10 cellular contexts compared by ENCODE assay signal in the genomic region with DNA sequence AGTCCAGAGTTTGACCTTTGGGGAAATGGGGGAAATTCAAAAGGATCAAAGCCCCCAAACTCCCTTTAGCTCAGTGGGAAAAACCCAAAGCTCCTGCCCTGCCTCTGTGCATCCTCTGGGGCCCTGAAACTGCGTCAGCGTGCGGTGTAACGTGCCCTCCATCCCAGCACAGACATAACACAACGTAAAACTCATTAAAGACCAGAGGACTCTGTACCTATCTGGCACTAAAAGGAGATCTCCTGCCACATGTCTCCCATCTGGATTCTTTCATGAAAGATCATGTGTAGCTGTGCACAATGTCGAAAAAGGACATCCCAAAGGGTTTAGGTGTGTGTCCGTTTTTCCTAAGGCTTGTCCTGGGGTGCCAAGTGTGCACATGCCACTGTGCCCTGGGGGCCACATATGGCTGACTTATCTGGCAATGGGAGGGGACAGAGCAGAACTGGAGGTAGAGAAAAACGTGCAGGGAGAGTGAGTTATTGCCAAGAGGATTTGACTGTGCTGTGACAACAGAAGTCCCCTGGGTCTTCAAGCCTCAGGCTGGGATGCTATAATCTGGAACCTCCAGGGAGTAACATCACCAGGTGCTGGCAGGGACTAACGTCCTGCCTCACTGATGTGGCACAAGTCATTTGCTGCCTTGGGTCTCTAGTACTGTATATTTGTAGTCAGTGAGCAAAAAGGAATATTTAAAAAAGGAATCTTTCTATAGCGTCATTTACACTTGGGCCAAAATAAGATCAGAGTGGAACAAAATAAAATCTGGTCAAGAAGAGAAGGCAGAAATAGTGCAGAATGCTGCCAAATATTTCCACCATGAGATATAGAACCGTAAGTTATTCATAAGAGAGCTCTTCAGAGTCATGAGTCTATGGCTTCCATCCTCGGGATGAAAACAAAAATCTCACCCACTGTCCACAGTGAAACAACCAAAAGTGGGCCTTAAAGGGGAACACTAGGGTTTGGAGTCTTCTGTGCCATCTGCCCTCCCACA. TPM values are rescaled to one million over a fixed set of nuclear protein-coding genes. Genes with fewer than 3 reads are reported as not detected.
DNase-seq lines count a peak whose midpoint lies in the region; ATAC-seq, FAIRE-seq and TF ChIP-seq lines count a peak whose summit lies in the region.
"Had no signal": no experiment of that assay in that cellular context is flagged by ENCODE, and none has a peak within 500 bp of the region (broad histone marks: within the 10 kb centered on the region; RNA-seq: fewer than 3 reads in every experiment).

No MANE protein-coding gene starts in this region.

- no peak for FAIRE-seq in urothelium cell line (lab: Jason Lieb, UNC)

- CTCF ChIA-PET in activated B cell treated with CpG ODN at 0.5 μM for 24 hours (lab: Charles Lee), result interaction anchor here (0.7 to 3.7 kb wide), 22 partner anchors 11 to 279 kb away, joined by 3 to 36 read pairs (median 4); no protein-coding TSS in a partner anchor

- peaks cover 15% of the 10 kb centered on the region for H3K36me3 Mint-ChIP-seq in activated naive CD4-positive, alpha-beta T cell treated with anti-CD3 and anti-CD28 coated beads, Interleukin-2, amount 50 U/mL, for 24 hours
- H3K36me3 Mint-ChIP-seq in activated B cell treated with CpG ODN at 0.5 μM for 24 hours (ENCODE audit: low read depth), result peaks cover 67% of the 10 kb centered on the region

- ATAC-seq in activated B cell treated with CpG ODN at 0.5 μM for 24 hours (ENCODE audit: low read depth), result peak; percentile 22
- ATAC-seq in thoracic aorta (ENCODE audit: insufficient number of reproducible peaks, low FRiP score, low read depth), result no peak

- intact Hi-C loops in activated B cell treated with CpG ODN at 0.5 μM for 24 hours (cut with micrococcal nuclease), result loop anchor here (1.0 to 5.0 kb wide), 5 partner anchors 42 to 142 kb away; partner anchors contain the start of gene STUM

- no peaks in the 10 kb centered on the region for H3K36me3 ChIP-seq in thoracic aorta
- H3K36me3 ChIP-seq: upper lobe of right lung had no signal

- DNase-seq in activated naive CD4-positive, alpha-beta T cell (lab: John Stamatoyannopoulos, UW), result no peak
- DNase-seq in activated B cell treated with CpG ODN at 0.5 μM for 24 hours (no peak), germinal center (ENCODE audit: low spot score) (peak; percentile 78), thoracic aorta (ENCODE audit: low spot score) (no peak), HPDE6-E6E7 (ENCODE audit: extremely low spot score) (no peak), activated gamma-delta T cell (lab: John Stamatoyannopoulos, UW) (no peak), urothelium cell line (ENCODE audit: low spot score) (no peak)
- DNase-seq: upper lobe of right lung had no signal

- H3K4me3 Mint-ChIP-seq in activated naive CD4-positive, alpha-beta T cell treated with anti-CD3 and anti-CD28 coated beads, Interleukin-2, amount 50 U/mL, for 24 hours, result peak overlapping the region; percentile 47
- H3K4me3 Mint-ChIP-seq in activated B cell treated with CpG ODN at 0.5 μM for 24 hours, result peak overlapping the region; percentile 61
- H3K4me3 Mint-ChIP-seq: neural crest cell had no signal

- peak overlapping the region; percentile 94 for H3K27ac Mint-ChIP-seq in activated naive CD4-positive, alpha-beta T cell treated with anti-CD3 and anti-CD28 coated beads, Interleukin-2, amount 50 U/mL, for 24 hours
- peak overlapping the region; percentile 91 for H3K27ac Mint-ChIP-seq in activated B cell treated with CpG ODN at 0.5 μM for 24 hours

- TF ChIP-seq CTCF in activated B cell treated with CpG ODN at 0.5 μM for 24 hours (IDR thresholded peaks at IDR 0.05) (no peak), thoracic aorta (IDR thresholded peaks at IDR 0.05) (no peak)

- H3K4me1 Mint-ChIP-seq in activated naive CD4-positive, alpha-beta T cell treated with anti-CD3 and anti-CD28 coated beads, Interleukin-2, amount 50 U/mL, for 24 hours, result peaks cover 100% of the 10 kb centered on the region
- peaks cover 100% of the 10 kb centered on the region for H3K4me1 Mint-ChIP-seq in activated B cell treated with CpG ODN at 0.5 μM for 24 hours

- H3K27me3 ChIP-seq in thoracic aorta (replicated peaks; ENCODE audit: insufficient read depth), result no peaks in the 10 kb centered on the region
- H3K27me3 ChIP-seq: upper lobe of right lung had no signal

- no peaks in the 10 kb centered on the region for H3K9me3 Mint-ChIP-seq in activated naive CD4-positive, alpha-beta T cell treated with anti-CD3 and anti-CD28 coated beads, Interleukin-2, amount 50 U/mL, for 24 hours
- H3K9me3 Mint-ChIP-seq in activated B cell treated with CpG ODN at 0.5 μM for 24 hours, result no peaks in the 10 kb centered on the region
- H3K9me3 Mint-ChIP-seq: neural crest cell had no signal

- peak overlapping the region; percentile 24 to 32 for H3K27ac ChIP-seq in thoracic aorta

- POLR2A ChIA-PET in activated B cell treated with CpG ODN at 0.5 μM for 24 hours (lab: Charles Lee), result interaction anchor here (0.6 to 21.1 kb wide), 17 partner anchors 7 to 59 kb away, joined by 3 to 451 read pairs (median 12); partner anchors contain the start of gene ITPKB

- H3K4me1 ChIP-seq in thoracic aorta (ENCODE audit: control insufficient read depth in 1 of 2, low read depth in 2 of 2), result peaks cover 41 to 65% of the 10 kb centered on the region in 2 donors

- H3K4me3 ChIP-seq in thoracic aorta, result no peak overlapping the region
- H3K4me3 ChIP-seq: upper lobe of right lung had no signal

- no peaks in the 10 kb centered on the region for H3K27me3 Mint-ChIP-seq in activated naive CD4-positive, alpha-beta T cell treated with anti-CD3 and anti-CD28 coated beads, Interleukin-2, amount 50 U/mL, for 24 hours
- H3K27me3 Mint-ChIP-seq in activated B cell treated with CpG ODN at 0.5 μM for 24 hours, result no peaks in the 10 kb centered on the region

- no peaks in the 10 kb centered on the region for H3K9me3 ChIP-seq in thoracic aorta
- H3K9me3 ChIP-seq: upper lobe of right lung had no signal

RNA-seq across cellular contexts. Expression of gene ITPKB, which starts 52.3 kb away (rescaled TPM):
- total RNA-seq in activated B cell treated with CpG ODN at 0.5 μM for 24 hours (88.5 and 97.3 TPM in 2 replicates), thoracic aorta (10 to 100 TPM; 26.9 to 28.4 TPM)
